In the genomic region with DNA sequence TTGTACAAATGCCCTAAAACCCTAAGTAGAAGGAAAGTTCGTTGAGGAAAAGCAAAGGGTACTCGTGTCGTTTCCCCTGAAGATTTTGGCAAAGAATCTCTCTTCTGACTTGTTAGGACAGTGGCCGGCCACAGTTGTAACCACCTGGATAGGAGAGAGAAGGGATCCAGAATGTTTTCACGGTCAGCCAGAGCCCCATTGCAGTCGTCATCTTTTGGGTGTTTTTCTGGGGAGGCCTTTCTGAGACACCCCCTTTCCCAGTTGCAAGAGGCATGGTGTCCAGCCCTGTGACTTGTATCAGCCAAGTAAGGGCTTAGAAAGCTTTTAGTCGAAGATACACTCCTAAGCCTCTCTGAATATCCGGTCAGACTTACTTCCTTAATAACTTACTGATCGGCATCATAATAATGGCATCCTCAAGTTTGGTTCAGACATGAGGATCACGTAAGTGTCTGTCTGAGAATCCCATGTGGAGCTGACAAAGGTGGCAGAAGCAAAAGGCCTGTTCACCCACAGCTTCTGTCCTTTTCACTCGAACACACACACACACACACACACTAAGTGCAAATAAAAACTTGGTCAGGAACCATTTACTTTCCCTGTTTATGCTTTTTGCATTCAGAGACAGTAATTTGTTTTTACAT, we compare ENCODE assay signal across 8 cellular contexts.
DNase-seq lines count a peak whose midpoint lies in the region; ATAC-seq and TF ChIP-seq lines count a peak whose summit lies in the region.

No MANE protein-coding gene starts in this region.

- H3K36me3 Mint-ChIP-seq in glutamatergic neuron (ENCODE audit: unreplicated experiment): no peaks in the 10 kb centered on the region
- H3K36me3 Mint-ChIP-seq in stimulated activated naive B cell treated with anti-CD40 and anti-IgM and Interleukin-4, amounts not matched to agents 10 μg/mL and 1 μg/mL and 100 μg/mL, for 72 hours: peaks cover 0 to 2% of the 10 kb centered on the region in 2 donors
- no peaks in the 10 kb centered on the region for H3K36me3 Mint-ChIP-seq in Calu3 (ENCODE audit: insufficient read depth, unreplicated experiment)

- H3K27ac ChIP-seq in SJCRH30: peak overlapping the region; percentile 93

- no peaks in the 10 kb centered on the region for H3K27me3 ChIP-seq in SJCRH30

- H3K4me3 Mint-ChIP-seq in glutamatergic neuron (ENCODE audit: unreplicated experiment) (no peak overlapping the region), Calu3 (ENCODE audit: low read depth, unreplicated experiment) (no peak overlapping the region)
- H3K4me3 Mint-ChIP-seq in stimulated activated naive B cell treated with anti-CD40 and anti-IgM and Interleukin-4, amounts not matched to agents 10 μg/mL and 1 μg/mL and 100 μg/mL, for 72 hours: peak overlapping the region; percentile 89 to 92

- peak overlapping the region; percentile 97 for H3K27ac Mint-ChIP-seq in glutamatergic neuron (ENCODE audit: unreplicated experiment)
- no peak overlapping the region for H3K27ac Mint-ChIP-seq in stimulated activated naive B cell treated with anti-CD40 and anti-IgM and Interleukin-4, amounts not matched to agents 10 μg/mL and 1 μg/mL and 100 μg/mL, for 72 hours
- H3K27ac Mint-ChIP-seq in Calu3 (ENCODE audit: unreplicated experiment): no peak overlapping the region

- H3K4me1 Mint-ChIP-seq in glutamatergic neuron (ENCODE audit: low read depth, unreplicated experiment): peaks cover 14% of the 10 kb centered on the region
- H3K4me1 Mint-ChIP-seq in stimulated activated naive B cell treated with anti-CD40 and anti-IgM and Interleukin-4, amounts not matched to agents 10 μg/mL and 1 μg/mL and 100 μg/mL, for 72 hours: peaks cover 0 to 6% of the 10 kb centered on the region in 2 donors
- no peaks in the 10 kb centered on the region for H3K4me1 Mint-ChIP-seq in Calu3 (ENCODE audit: low read depth, unreplicated experiment)

- H3K36me3 ChIP-seq in SJCRH30: peaks cover 20% of the 10 kb centered on the region

- H3K4me3 ChIP-seq in SJCRH30: peak overlapping the region; percentile 97

- no peaks in the 10 kb centered on the region for H3K9me3 ChIP-seq in SJCRH30 (replicated peaks)

- CTCF ChIA-PET in Calu3 (lab: Charles Lee): no interaction called here

- TF ChIP-seq CTCF in glutamatergic neuron (IDR thresholded peaks at IDR 0.05; ENCODE audit: partially characterized antibody, unreplicated experiment): no peak
- no peak for TF ChIP-seq CTCF in Calu3 (IDR thresholded peaks at IDR 0.05; ENCODE audit: unreplicated experiment)

- no peak for ATAC-seq in stimulated activated naive B cell treated with anti-CD40 and anti-IgM and Interleukin-4, amounts not matched to agents 10 μg/mL and 1 μg/mL and 100 μg/mL, for 72 hours (replicated peaks)
- ATAC-seq in HG03342 (IDR thresholded peaks at IDR 0.05; ENCODE audit: unreplicated experiment): no peak

- BruUV-seq in Calu3 (replicated peaks; lab: Mats Ljungman, UMichigan): no TSS peak

- H3K27me3 Mint-ChIP-seq in glutamatergic neuron (ENCODE audit: unreplicated experiment) (peaks cover 15% of the 10 kb centered on the region), Calu3 (ENCODE audit: unreplicated experiment) (peaks cover 16% of the 10 kb centered on the region)
- H3K27me3 Mint-ChIP-seq in stimulated activated naive B cell treated with anti-CD40 and anti-IgM and Interleukin-4, amounts not matched to agents 10 μg/mL and 1 μg/mL and 100 μg/mL, for 72 hours: peaks cover 10 to 20% of the 10 kb centered on the region in 2 donors

- peak; percentile 57 for DNase-seq in NCI-H446 treated with DMSO at 0.1 percent for 48 hours (lab: John Stamatoyannopoulos, UW)
- DNase-seq in NCI-H446 (lab: John Stamatoyannopoulos, UW): no peak
- DNase-seq in SJCRH30: peak; percentile 24 to 56
- DNase-seq in glutamatergic neuron: no peak
- DNase-seq in stimulated activated naive B cell treated with anti-CD40 and anti-IgM and Interleukin-4, amounts not matched to agents 10 μg/mL and 1 μg/mL and 100 μg/mL, for 72 hours: no peak
- no peak for DNase-seq in NCI-H2196 treated with DMSO at 0.1 percent for 48 hours (lab: John Stamatoyannopoulos, UW; ENCODE audit: unreplicated experiment)
- no peak for DNase-seq in Calu3

- H3K9me3 Mint-ChIP-seq in glutamatergic neuron (ENCODE audit: unreplicated experiment): peaks cover 20% of the 10 kb centered on the region
- no peaks in the 10 kb centered on the region for H3K9me3 Mint-ChIP-seq in stimulated activated naive B cell treated with anti-CD40 and anti-IgM and Interleukin-4, amounts not matched to agents 10 μg/mL and 1 μg/mL and 100 μg/mL, for 72 hours
- no peaks in the 10 kb centered on the region for H3K9me3 Mint-ChIP-seq in Calu3 (ENCODE audit: low read depth, unreplicated experiment)

- intact Hi-C loops in Calu3 (cut with micrococcal nuclease; ENCODE audit: unreplicated experiment): no loop called here

- peaks cover 28% of the 10 kb centered on the region for H3K4me1 ChIP-seq in SJCRH30

Comparison
In these comparisons a context has a peak if more than half of its experiments do, and no peak if none do; other contexts are left out.
1. DNase-seq: peak in NCI-H446 treated with DMSO at 0.1 percent for 48 hours (single experiment) and SJCRH30 (2 of 2); none in NCI-H446 (0 of 2), glutamatergic neuron (single experiment), stimulated activated naive B cell treated with anti-CD40 and anti-IgM and Interleukin-4, amounts not matched to agents 10 μg/mL and 1 μg/mL and 100 μg/mL, for 72 hours (single experiment), NCI-H2196 treated with DMSO at 0.1 percent for 48 hours (single experiment) and Calu3 (single experiment).
2. H3K4me3 Mint-ChIP-seq: peak in stimulated activated naive B cell treated with anti-CD40 and anti-IgM and Interleukin-4, amounts not matched to agents 10 μg/mL and 1 μg/mL and 100 μg/mL, for 72 hours (2 of 2); none in glutamatergic neuron (single experiment) and Calu3 (single experiment).